Comparison of ENCODE assay signal across 10 cellular contexts in the genomic region with DNA sequence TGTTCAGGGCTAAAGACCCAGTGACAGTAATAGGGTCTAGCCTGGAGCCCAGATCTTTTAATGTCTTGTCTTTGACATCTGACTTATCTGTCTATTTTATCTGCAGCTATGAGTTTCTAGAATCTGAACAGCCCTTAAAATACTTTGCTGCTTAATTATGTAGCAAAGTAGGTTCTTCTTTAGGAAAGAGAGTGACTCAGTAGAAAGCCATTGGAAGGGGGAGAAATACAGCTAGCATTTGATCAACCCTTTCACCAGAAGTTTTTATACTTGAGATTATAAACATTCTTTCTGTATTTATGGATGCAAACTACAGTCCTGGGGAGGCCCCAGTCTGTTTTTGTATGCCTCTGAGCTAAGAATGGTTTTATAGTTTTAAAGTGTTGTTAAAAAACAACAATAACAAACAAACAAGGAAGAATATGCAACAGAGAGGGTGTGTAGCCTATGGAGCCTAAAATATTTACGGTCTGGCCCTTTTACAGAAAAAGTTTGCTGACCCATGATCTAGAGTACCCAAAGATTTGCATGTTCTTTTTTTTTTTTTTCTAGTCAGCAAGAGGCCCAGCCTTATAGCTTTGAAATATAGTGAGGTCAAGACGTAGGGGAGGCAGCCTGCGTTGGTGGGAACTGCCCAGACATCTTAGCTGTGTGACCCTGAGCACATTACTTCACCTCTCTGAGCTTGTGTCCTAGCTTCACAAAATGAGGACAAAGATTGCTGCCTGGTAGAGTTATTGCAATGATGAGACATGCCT. TPM values are rescaled to one million over a fixed set of nuclear protein-coding genes. Genes with fewer than 3 reads are reported as not detected.
A peak's percentile ranks its signal among the peaks of the same experiment; 100 is the strongest.
DNase-seq lines count a peak whose midpoint lies in the region; ATAC-seq and TF ChIP-seq lines count a peak whose summit lies in the region.
"Had no signal": no experiment of that assay in that cellular context is flagged by ENCODE, and none has a peak within 500 bp of the region (broad histone marks: within the 10 kb centered on the region; RNA-seq: fewer than 3 reads in every experiment).

No MANE protein-coding gene starts in this region.

- H3K27me3 ChIP-seq in spleen (replicated peaks in 1 of 7) = no peaks in the 10 kb centered on the region

- H3K4me1 Mint-ChIP-seq in HFFc6 (ENCODE audit: low read depth) (peaks cover 99% of the 10 kb centered on the region), MCF 10A (ENCODE audit: insufficient read depth, unreplicated experiment) (peaks cover 52% of the 10 kb centered on the region)

- H3K27me3 Mint-ChIP-seq in HFFc6 (ENCODE audit: insufficient read depth) (no peaks in the 10 kb centered on the region; the same call in 1 of the 2 replicates), MCF 10A (ENCODE audit: insufficient read depth, unreplicated experiment) (no peaks in the 10 kb centered on the region)

- DNase-seq in HFFc6 (peak; percentile 81), MCF 10A (ENCODE audit: unreplicated experiment) (no peak), kidney glomerular epithelial cell (lab: John Stamatoyannopoulos, UW) (peak; percentile 30), spleen (no peak), ACHN (no peak), DMS153 treated with DMSO at 0.1 percent for 48 hours (lab: John Stamatoyannopoulos, UW; ENCODE audit: unreplicated experiment) (no peak)
- DNase-seq in activated CD4-positive, CD25-positive, alpha-beta regulatory T cell treated with anti-CD3 and anti-CD28 coated beads, Interleukin-2, amount 50 U/mL, for 72 hours = no peak
- DNase-seq: activated effector memory CD4-positive, alpha-beta T cell treated with Interleukin-2 at 50 U/mL for 16 hours; NCI-H1092 had no signal

- in situ Hi-C loops in ACHN (cut with HindIII; ENCODE audit: low pct_ligation_motif_present, low pct_unique_long_range_greater_than_20kb, low sequenced_read_pairs) = no loop called here

- intact Hi-C loops in MCF 10A (cut with micrococcal nuclease) = loop anchor here (1.0 kb wide), 3 partner anchors 43 to 123 kb away; no protein-coding TSS in a partner anchor
- intact Hi-C loops in spleen (cut with DNase I; ENCODE audit: low total_unique reads) = no loop called here

- peaks cover 38% of the 10 kb centered on the region for H3K36me3 Mint-ChIP-seq in HFFc6 (ENCODE audit: low read depth)
- H3K36me3 Mint-ChIP-seq in MCF 10A (ENCODE audit: insufficient read depth, unreplicated experiment) = no peaks in the 10 kb centered on the region

- ATAC-seq in GM21360 (IDR thresholded peaks at IDR 0.05; ENCODE audit: unreplicated experiment) = no peak

- CTCF ChIA-PET in MCF 10A (lab: Yijun Ruan, JAX) = interaction anchor here (0.6 to 3.8 kb wide), 43 partner anchors 9 to 745 kb away, joined by 3 to 67 read pairs (median 5); a partner anchor contains a TSS

- no TSS peak for BruUV-seq in MCF 10A (replicated peaks; lab: Mats Ljungman, UMichigan)

- H3K9me3 ChIP-seq in spleen = no peaks in the 10 kb centered on the region

- POLR2A ChIA-PET in MCF 10A (lab: Yijun Ruan, JAX) = interaction anchor here (0.6 to 2.7 kb wide), 22 partner anchors 9 to 1635 kb away, joined by 3 to 71 read pairs (median 10); a partner anchor contains a TSS

- peak overlapping the region in 5 of 8 donors; percentile 35 to 95 (median 90) for H3K27ac ChIP-seq in spleen

- H3K4me3 ChIP-seq in spleen = no peak overlapping the region

- no peaks in the 10 kb centered on the region for H3K9me3 Mint-ChIP-seq in HFFc6
- no peaks in the 10 kb centered on the region for H3K9me3 Mint-ChIP-seq in MCF 10A (ENCODE audit: unreplicated experiment)

- H3K4me1 ChIP-seq in spleen = peaks cover 32 to 92% (median 55%) of the 10 kb centered on the region in 6 donors

- H3K4me3 Mint-ChIP-seq in HFFc6 (peak overlapping the region; percentile 83), MCF 10A (ENCODE audit: unreplicated experiment) (no peak overlapping the region)

- WGBS in spleen, 5 donors = 48 to 80% (median 75%) methylated on average over 3 of the region's 3 CpGs

- peak overlapping the region; percentile 98 for H3K27ac Mint-ChIP-seq in HFFc6
- H3K27ac Mint-ChIP-seq in MCF 10A (ENCODE audit: low read depth, unreplicated experiment) = peak overlapping the region; percentile 96

- H3K36me3 ChIP-seq in spleen = peaks cover 0 to 27% (median 0%) of the 10 kb centered on the region in 6 donors

- TF ChIP-seq POLR2A in spleen (IDR thresholded peaks at IDR 0.05) = no peak

- no peak for TF ChIP-seq CTCF in HFFc6 (IDR thresholded peaks at IDR 0.05)
- TF ChIP-seq CTCF in MCF 10A (IDR thresholded peaks at IDR 0.05; ENCODE audit: unreplicated experiment) = no peak
- TF ChIP-seq CTCF in spleen (IDR thresholded peaks at IDR 0.05 in 8 of 11, conservative IDR thresholded peaks at IDR 0.05 in 3 of 11) = no peak

RNA-seq across cellular contexts. Expression of a gene that starts 9.7 kb away (rescaled TPM):
- 100 to 1,000 TPM; 288 to 394 (median 318) TPM for total RNA-seq in HFFc6 (2021; fragmentation: NEBNext Ultra II Directional; extraction: Animal tissue kit (Norgen Biotek cat#: 25700))
- total RNA-seq in MCF 10A (2022) (21.9 and 24.9 TPM in 2 replicates), spleen (100 to 1,000 TPM; 165 to 432 (median 263) TPM)
- 100 to 1,000 TPM; 115 to 252 (median 122) TPM for polyA plus RNA-seq in spleen

Comparison
In these comparisons a context has a peak if more than half of its experiments do, and no peak if none do; other contexts are left out.
1. DNase-seq: peak in HFFc6 (single experiment) and kidney glomerular epithelial cell (single experiment); none in MCF 10A (single experiment), spleen (single experiment), activated CD4-positive, CD25-positive, alpha-beta regulatory T cell treated with anti-CD3 and anti-CD28 coated beads, Interleukin-2, amount 50 U/mL, for 72 hours (single experiment), ACHN (single experiment) and DMS153 treated with DMSO at 0.1 percent for 48 hours (single experiment).